In the genomic region with DNA sequence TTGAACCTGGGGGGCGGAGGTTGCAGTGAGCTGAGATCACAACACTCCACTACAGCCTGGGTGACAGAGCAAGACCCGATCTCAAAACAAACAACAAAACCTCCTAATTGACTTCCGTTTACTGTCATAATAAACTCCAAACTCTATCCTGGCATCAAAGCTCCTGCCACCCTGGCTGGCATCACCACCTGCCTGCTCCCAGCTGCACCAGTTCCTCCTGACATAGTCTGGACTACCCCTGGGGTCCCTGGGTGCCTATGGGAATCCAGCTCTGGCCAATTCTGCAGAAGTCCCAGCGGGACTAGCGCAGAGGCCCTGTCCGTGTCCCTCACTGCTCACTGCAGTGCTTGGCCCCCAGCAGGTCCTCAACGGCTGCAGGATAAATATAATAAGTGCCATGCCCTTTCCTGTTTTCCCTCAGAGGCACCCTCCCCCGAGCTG, we compare ENCODE assay signal across 8 cellular contexts. TPM values are rescaled to one million over a fixed set of nuclear protein-coding genes. Genes with fewer than 3 reads are reported as not detected.
DNase-seq lines count a peak whose midpoint lies in the region; ATAC-seq and TF ChIP-seq lines count a peak whose summit lies in the region.

No MANE protein-coding gene starts in this region.

- ATAC-seq in HG02852 (IDR thresholded peaks at IDR 0.05; ENCODE audit: unreplicated experiment) (no peak), HG02678 (IDR thresholded peaks at IDR 0.05; ENCODE audit: unreplicated experiment) (no peak)

- no peaks in the 10 kb centered on the region for H3K9me3 Mint-ChIP-seq in Caco-2 (ENCODE audit: unreplicated experiment)
- no peaks in the 10 kb centered on the region for H3K9me3 Mint-ChIP-seq in dendritic cell treated with granulocyte-macrophage colony-stimulating factor and Interleukin-4, amounts not matched to agents 40 ng/mL and 50 ng/mL, for 4 days

- H3K27ac ChIP-seq in KOPT-K1 (ENCODE audit: low read depth, low read length, poor library complexity, severe bottlenecking), result peak overlapping the region; percentile 50

- no peaks in the 10 kb centered on the region for H3K27me3 ChIP-seq in Caco-2 (replicated peaks; ENCODE audit: control insufficient read depth, insufficient read depth, low read length)
- no peaks in the 10 kb centered on the region for H3K27me3 ChIP-seq in neuron (ENCODE audit: insufficient read depth, low read length)

- peak overlapping the region; percentile 23 for H3K27ac Mint-ChIP-seq in Caco-2 (ENCODE audit: unreplicated experiment)
- peak overlapping the region; percentile 81 for H3K27ac Mint-ChIP-seq in dendritic cell treated with granulocyte-macrophage colony-stimulating factor and Interleukin-4, amounts not matched to agents 40 ng/mL and 50 ng/mL, for 4 days

- TF ChIP-seq CTCF in Caco-2 (IDR thresholded peaks at IDR 0.05; ENCODE audit: insufficient read depth in 1 of 2, low read depth in 1 of 2, low read length in 1 of 2, severe bottlenecking in 1 of 2, unreplicated experiment in 1 of 2), result no peak

- H2AFZ ChIP-seq in neuron (ENCODE audit: low read depth, low read length), result peak overlapping the region; percentile 89

- H3K4me1 ChIP-seq in Caco-2 (no peaks in the 10 kb centered on the region), neuron (ENCODE audit: insufficient read depth, low read length) (peaks cover 15% of the 10 kb centered on the region)

- DNase-seq in Caco-2, result no peak
- DNase-seq in dedifferentiated amniotic fluid mesenchymal stem cell (ENCODE audit: extremely low spot score), result no peak
- no peak for DNase-seq in NCI-H226

- peaks cover 6% of the 10 kb centered on the region for H3K4me1 Mint-ChIP-seq in Caco-2 (ENCODE audit: low read depth, unreplicated experiment)
- H3K4me1 Mint-ChIP-seq in dendritic cell treated with granulocyte-macrophage colony-stimulating factor and Interleukin-4, amounts not matched to agents 40 ng/mL and 50 ng/mL, for 4 days (ENCODE audit: low read depth), result peaks cover 46% of the 10 kb centered on the region

- BruUV-seq in Caco-2 (replicated peaks; lab: Mats Ljungman, UMichigan), result no TSS peak

- no peaks in the 10 kb centered on the region for H3K27me3 Mint-ChIP-seq in Caco-2 (ENCODE audit: insufficient read depth, unreplicated experiment)
- H3K27me3 Mint-ChIP-seq in dendritic cell treated with granulocyte-macrophage colony-stimulating factor and Interleukin-4, amounts not matched to agents 40 ng/mL and 50 ng/mL, for 4 days, result no peaks in the 10 kb centered on the region

- CTCF ChIA-PET in Caco-2 (lab: Charles Lee), result interaction anchor here (1.2 to 1.8 kb wide), 3 partner anchors 19 to 43 kb away, joined by 3 to 18 read pairs (median 14); no protein-coding TSS in a partner anchor

- H3K9me3 ChIP-seq in Caco-2, result no peaks in the 10 kb centered on the region
- H3K9me3 ChIP-seq in KOPT-K1 (ENCODE audit: insufficient read depth, low read length, poor library complexity, severe bottlenecking), result no peaks in the 10 kb centered on the region
- H3K9me3 ChIP-seq in neuron (ENCODE audit: low read length), result no peaks in the 10 kb centered on the region

- no peaks in the 10 kb centered on the region for H3K36me3 Mint-ChIP-seq in Caco-2 (ENCODE audit: insufficient read depth, unreplicated experiment)
- peaks cover 46% of the 10 kb centered on the region for H3K36me3 Mint-ChIP-seq in dendritic cell treated with granulocyte-macrophage colony-stimulating factor and Interleukin-4, amounts not matched to agents 40 ng/mL and 50 ng/mL, for 4 days (ENCODE audit: low read depth)

- H3K36me3 ChIP-seq in Caco-2 (ENCODE audit: control insufficient read depth, insufficient read depth, low read length), result no peaks in the 10 kb centered on the region
- H3K36me3 ChIP-seq in KOPT-K1 (ENCODE audit: insufficient read depth, low read length), result peaks cover 23% of the 10 kb centered on the region; the same call in 1 of the 2 replicates
- H3K36me3 ChIP-seq in neuron (ENCODE audit: insufficient read depth, low read length), result peaks cover 11% of the 10 kb centered on the region

- intact Hi-C loops in Caco-2 (cut with micrococcal nuclease; ENCODE audit: unreplicated experiment), result loop anchor here (1.0 to 2.0 kb wide), 2 partner anchors 20 to 24 kb away; no protein-coding TSS in a partner anchor
- intact Hi-C loops in dendritic cell treated with granulocyte-macrophage colony-stimulating factor and Interleukin-4, amounts not matched to agents 40 ng/mL and 50 ng/mL, for 4 days (cut with micrococcal nuclease), result no loop called here

- peak overlapping the region; percentile 89 for H3K4me3 Mint-ChIP-seq in Caco-2 (ENCODE audit: unreplicated experiment)
- peak overlapping the region; percentile 92 for H3K4me3 Mint-ChIP-seq in dendritic cell treated with granulocyte-macrophage colony-stimulating factor and Interleukin-4, amounts not matched to agents 40 ng/mL and 50 ng/mL, for 4 days

- POLR2A ChIA-PET in Caco-2 (lab: Charles Lee), result interaction anchor here (0.5 to 1.6 kb wide), 3 partner anchors 75 to 204 kb away, joined by 3 to 4 read pairs (median 3); partner anchors contain the start of genes ECI1 and RPS2

- H3K4me3 ChIP-seq in Caco-2 (ENCODE audit: low read depth, low read length) (peak overlapping the region; percentile 90), neuron (ENCODE audit: low read length) (peak overlapping the region; percentile 84)

RNA-seq across cellular contexts. Expression of gene NTHL1, which starts 0.7 kb away (rescaled TPM):
- total RNA-seq in Caco-2 (2022), result 34.3 and 38.6 TPM in 2 replicates

RNA-seq across cellular contexts. Expression of gene TSC2, which starts 0.9 kb away (rescaled TPM):
- 109 and 112 TPM in 2 replicates for total RNA-seq in Caco-2 (2022)

RNA-seq across cellular contexts. Expression of gene NHERF2, which starts 20.2 kb away (rescaled TPM):
- total RNA-seq in Caco-2 (2022), result 21.8 and 26.6 TPM in 2 replicates

RNA-seq across cellular contexts. Expression of gene NPW, which starts 27.3 kb away (rescaled TPM):
- total RNA-seq in Caco-2 (2022), result 6.1 and 8.8 TPM in 2 replicates

RNA-seq across cellular contexts. Expression of gene ZNF598, which starts 37.3 kb away (rescaled TPM):
- 43.7 and 50.4 TPM in 2 replicates for total RNA-seq in Caco-2 (2022)
